ENCODE assay signal across 8 cellular contexts in genomic region chr13:79482271-79482970, GRCh38. TPM values are rescaled to one million over a fixed set of nuclear protein-coding genes. Genes with fewer than 3 reads are reported as not detected.
DNase-seq lines count a peak whose midpoint lies in the region; ATAC-seq and TF ChIP-seq lines count a peak whose summit lies in the region.

No MANE protein-coding gene starts in this region.

- H3F3A ChIP-seq in GM23248 (ENCODE audit: insufficient read depth) (peaks cover 64% of the 10 kb centered on the region), SU-DHL-6 (ENCODE audit: insufficient read depth) (peaks cover 16% of the 10 kb centered on the region)

- DNase-seq in GM23248: peak; percentile 65
- DNase-seq in fibroblast of lung (ENCODE audit: low read depth in 2 of 2): peak in 1 of 2 donors; percentile 55
- DNase-seq in renal cortical epithelial cell (ENCODE audit: low read depth): peak; percentile 56
- no peak for DNase-seq in NCI-H748 (lab: John Stamatoyannopoulos, UW; ENCODE audit: unreplicated experiment)

- H3K27me3 ChIP-seq in GM23248 (replicated peaks; ENCODE audit: insufficient read depth): no peaks in the 10 kb centered on the region
- H3K27me3 ChIP-seq in SU-DHL-6 (ENCODE audit: low read length): no peaks in the 10 kb centered on the region
- H3K27me3 ChIP-seq in fibroblast of lung (ENCODE audit: control insufficient read depth, insufficient read depth, low read length): peaks cover 16% of the 10 kb centered on the region

- 53 to 56% methylated on average over 3 of the region's 3 CpGs for WGBS in GM23248 (ENCODE audit: low coverage in 1 of 2, low lambda C conversion rate in 2 of 2, missing lambda C conversion rate in 2 of 2), 2 experiments

- H4K20me1 ChIP-seq in GM23248 (ENCODE audit: insufficient read depth) (no peaks in the 10 kb centered on the region), SU-DHL-6 (ENCODE audit: low read depth, low read length) (no peaks in the 10 kb centered on the region), fibroblast of lung (ENCODE audit: control insufficient read depth, extremely low read depth, insufficient read depth, low read length) (no peaks in the 10 kb centered on the region)

- peak overlapping the region; percentile 100 for H3K4me3 ChIP-seq in GM23248
- H3K4me3 ChIP-seq in SU-DHL-6 (ENCODE audit: insufficient read depth, low read length, poor library complexity, severe bottlenecking): peak overlapping the region; percentile 69
- peak overlapping the region; percentile 80 to 90 (median 88) for H3K4me3 ChIP-seq in fibroblast of lung (replicated peaks in 1 of 4; ENCODE audit: control extremely low read depth in 1 of 4, insufficient read depth in 1 of 4, low read depth in 3 of 4, low read length in 4 of 4)

- H3K4me2 ChIP-seq in GM23248 (ENCODE audit: unreplicated experiment) (peak overlapping the region; percentile 95), SU-DHL-6 (ENCODE audit: low read depth, low read length, poor library complexity, severe bottlenecking) (peak overlapping the region; percentile 66), fibroblast of lung (ENCODE audit: extremely low read depth, insufficient read depth, low read length) (peak overlapping the region; percentile 93)

- no peak overlapping the region for H2AFZ ChIP-seq in GM23248
- no peak overlapping the region for H2AFZ ChIP-seq in SU-DHL-6 (ENCODE audit: low read depth, low read length, severe bottlenecking)
- H2AFZ ChIP-seq in fibroblast of lung (ENCODE audit: low read length): no peak overlapping the region

- in situ Hi-C loops in GM23248 (cut with MboI): no loop called here

- H3K27ac ChIP-seq in GM23248 (peak overlapping the region; percentile 68), SU-DHL-6 (ENCODE audit: low read depth, low read length) (no peak overlapping the region), fibroblast of lung (ENCODE audit: insufficient read depth, low read length) (peak overlapping the region; percentile 81)

- peaks cover 51% of the 10 kb centered on the region for H3K4me1 ChIP-seq in GM23248 (ENCODE audit: insufficient read depth)
- H3K4me1 ChIP-seq in fibroblast of lung (ENCODE audit: control insufficient read depth, extremely low read depth, insufficient read depth, low read length): peaks cover 7% of the 10 kb centered on the region

- ATAC-seq in GM19397 (IDR thresholded peaks at IDR 0.05; ENCODE audit: unreplicated experiment) (no peak), GM19452 (IDR thresholded peaks at IDR 0.05; ENCODE audit: unreplicated experiment) (no peak), HG03196 (IDR thresholded peaks at IDR 0.05; ENCODE audit: unreplicated experiment) (no peak)

- H3K36me3 ChIP-seq in GM23248 (ENCODE audit: low read depth) (no peaks in the 10 kb centered on the region), SU-DHL-6 (ENCODE audit: low read length) (no peaks in the 10 kb centered on the region), fibroblast of lung (ENCODE audit: control insufficient read depth, insufficient read depth, low read length) (no peaks in the 10 kb centered on the region)

- H3K9me3 ChIP-seq in GM23248 (ENCODE audit: low read depth) (no peaks in the 10 kb centered on the region), SU-DHL-6 (ENCODE audit: insufficient read depth, low read length) (no peaks in the 10 kb centered on the region), fibroblast of lung (ENCODE audit: control insufficient read depth, insufficient read depth, low read depth, low read length) (no peaks in the 10 kb centered on the region)

- peak overlapping the region; percentile 86 for H3K9ac ChIP-seq in GM23248
- H3K9ac ChIP-seq in SU-DHL-6 (ENCODE audit: low read length): no peak overlapping the region; the same call in 1 of the 2 replicates
- H3K9ac ChIP-seq in fibroblast of lung (ENCODE audit: insufficient read depth, low read length): no peak overlapping the region

- TF ChIP-seq CTCF in SU-DHL-6 (IDR thresholded peaks at IDR 0.05; ENCODE audit: insufficient read depth, low read length, poor library complexity, severe bottlenecking) (no peak), fibroblast of lung (conservative IDR thresholded peaks at IDR 0.05 in 1 of 2, IDR thresholded peaks at IDR 0.05 in 1 of 2; ENCODE audit: low read depth in 1 of 2, low read length in 2 of 2) (no peak)

- H3K79me2 ChIP-seq in GM23248 (ENCODE audit: insufficient read depth) (peaks cover 53% of the 10 kb centered on the region), SU-DHL-6 (ENCODE audit: insufficient read depth, low read length) (peaks cover 8% of the 10 kb centered on the region; the same call in 1 of the 2 replicates), fibroblast of lung (ENCODE audit: control insufficient read depth, insufficient read depth, low read length) (peaks cover 19% of the 10 kb centered on the region)

- no peaks in the 10 kb centered on the region for H3K9me2 ChIP-seq in GM23248 (ENCODE audit: insufficient read depth)
- H3K9me2 ChIP-seq in SU-DHL-6 (replicated peaks; ENCODE audit: insufficient read depth, low read length): no peaks in the 10 kb centered on the region

RNA-seq across cellular contexts. Expression of gene NDFIP2, which starts 1.5 kb away (rescaled TPM):
- total RNA-seq in GM23248 (2014; rRNA removed; shearing (Covaris generic)): 95.5 and 98.1 TPM in 2 replicates
- polyA plus RNA-seq in GM23248 (2016; fragmentation: Nextera tagmentation; extraction: Ambion mirVana) (109 and 114 TPM in 2 replicates), fibroblast of lung (35.2 and 46.4 TPM in 2 replicates)
- total RNA-seq in fibroblast of lung (35.2 and 39.1 TPM in 2 replicates), renal cortical epithelial cell (68.7 and 128 TPM in 2 replicates)
- 31.4 and 37.5 TPM in 2 replicates for polyA plus RNA-seq in fibroblast of lung (2012)
- polyA minus RNA-seq in fibroblast of lung (ENCODE audit: low replicate concordance): 9.1 and 29.6 TPM in 2 replicates
